ENCODE assay signal across 10 cellular contexts in the genomic region with DNA sequence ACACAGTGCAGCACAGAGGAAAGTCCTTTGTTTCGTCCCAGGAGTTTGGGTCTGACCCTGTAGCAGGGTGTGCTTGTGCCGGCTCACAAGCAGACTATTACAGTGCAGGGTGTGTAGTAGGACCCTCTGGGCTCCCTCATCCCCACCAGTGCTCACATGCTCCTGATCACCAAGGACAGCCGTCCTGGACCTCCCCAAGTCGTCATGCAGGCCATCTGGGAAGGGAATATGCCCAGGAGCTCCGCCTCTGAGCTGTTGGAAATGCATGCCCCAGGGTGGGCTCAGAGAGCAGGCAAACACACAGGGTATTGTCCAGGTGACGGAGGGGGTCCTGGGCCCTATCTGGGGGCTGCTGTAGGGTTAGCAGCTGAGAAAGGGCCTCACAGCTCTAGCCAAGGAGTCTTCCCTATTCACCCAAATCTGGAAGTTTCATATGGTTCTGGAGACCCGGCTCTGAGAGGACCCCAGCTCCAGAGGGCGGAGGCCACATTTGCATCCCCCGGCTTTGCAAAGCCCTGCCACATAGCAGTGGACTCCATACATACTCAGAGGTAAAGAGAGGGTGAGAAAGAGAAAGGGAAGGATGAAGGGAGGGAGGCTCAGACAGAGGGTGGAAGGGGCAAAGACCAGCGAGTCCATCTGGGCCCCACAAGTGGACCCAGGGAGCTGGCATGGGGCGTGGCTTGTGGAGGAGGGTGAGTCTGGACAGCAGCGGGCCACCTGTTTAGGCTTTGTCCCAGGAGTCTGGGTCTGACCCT. TPM values are rescaled to one million over a fixed set of nuclear protein-coding genes. Genes with fewer than 3 reads are reported as not detected.
DNase-seq lines count a peak whose midpoint lies in the region; ATAC-seq, FAIRE-seq and TF ChIP-seq lines count a peak whose summit lies in the region.
"Had no signal": no experiment of that assay in that cellular context is flagged by ENCODE, and none has a peak within 500 bp of the region (broad histone marks: within the 10 kb centered on the region; RNA-seq: fewer than 3 reads in every experiment).

No MANE protein-coding gene starts in this region.

- H3K9me3 ChIP-seq in CD8-positive, alpha-beta memory T cell (ENCODE audit: low read length): no peaks in the 10 kb centered on the region
- no peaks in the 10 kb centered on the region for H3K9me3 ChIP-seq in KOPT-K1 (ENCODE audit: insufficient read depth, low read length, poor library complexity, severe bottlenecking)
- no peaks in the 10 kb centered on the region for H3K9me3 ChIP-seq in GM12878 (replicated peaks; ENCODE audit: control insufficient read depth, insufficient read depth, low read length)
- H3K9me3 ChIP-seq in osteoblast (ENCODE audit: low read depth, low read length): no peaks in the 10 kb centered on the region
- no peaks in the 10 kb centered on the region for H3K9me3 ChIP-seq in MG63

- no peak for TF ChIP-seq RAD21 in GM12878 (IDR thresholded peaks at IDR 0.05; ENCODE audit: insufficient read depth, low read depth, low read length)

- peaks cover 40 to 63% (median 52%) of the 10 kb centered on the region in 3 donors for H3K4me1 Mint-ChIP-seq in CD8-positive, alpha-beta memory T cell

- intact Hi-C loops in GM12878 (cut with micrococcal nuclease; ENCODE audit: unreplicated experiment): loop anchor here (1.0 to 10.0 kb wide), 5 partner anchors 63 to 607 kb away; partner anchors contain the start of gene ZNF839

- H3K4me1 ChIP-seq in CD8-positive, alpha-beta memory T cell (ENCODE audit: insufficient read depth, low read length): peaks cover 39% of the 10 kb centered on the region
- H3K4me1 ChIP-seq in GM12878 (ENCODE audit: control insufficient read depth, insufficient read depth, low read length) (peaks cover 14% of the 10 kb centered on the region), osteoblast (ENCODE audit: insufficient read depth, low read length) (peaks cover 3% of the 10 kb centered on the region)

- TF ChIP-seq CTCF in GM12878 (IDR thresholded peaks at IDR 0.05 in 2 of 3, conservative IDR thresholded peaks at IDR 0.05 in 1 of 3; ENCODE audit: control insufficient read depth in 2 of 3, extremely low read depth in 1 of 3, insufficient read depth in 1 of 3, low read depth in 3 of 3, low read length in 3 of 3) (no peak), osteoblast (IDR thresholded peaks at IDR 0.05; ENCODE audit: extremely low read depth, low read depth, low read length) (no peak)

- no peaks in the 10 kb centered on the region for H4K20me1 ChIP-seq in GM12878 (ENCODE audit: control insufficient read depth, insufficient read depth)
- H4K20me1 ChIP-seq in osteoblast (ENCODE audit: insufficient read depth, low read length): no peaks in the 10 kb centered on the region

- POLR2A ChIA-PET in CD8-positive, alpha-beta memory T cell (lab: Charles Lee): interaction anchor here (1.0 to 3.2 kb wide), 9 partner anchors 14 to 256 kb away, joined by 3 to 25 read pairs (median 6); partner anchors contain the start of gene DYNC1H1
- POLR2A ChIA-PET in GM12878 (lab: Charles Lee): no interaction called here

- TF ChIP-seq POLR2A in GM12878 (IDR thresholded peaks at IDR 0.05; ENCODE audit: low read depth, low read length): no peak
- no peak for TF ChIP-seq POLR2A in GM12892 (IDR thresholded peaks at IDR 0.05; ENCODE audit: low read depth, low read length)

- RAD21 ChIA-PET in GM12878 (lab: Charles Lee; ENCODE audit: unreplicated experiment): interaction anchor here (0.5 to 3.6 kb wide), 13 partner anchors 13 to 390 kb away, joined by 3 to 17 read pairs (median 4); no protein-coding TSS in a partner anchor

- no peaks in the 10 kb centered on the region for H3K27me3 Mint-ChIP-seq in CD8-positive, alpha-beta memory T cell

- TF ChIP-seq EP300 in GM12878 (IDR thresholded peaks at IDR 0.05; ENCODE audit: borderline replicate concordance in 1 of 2, control insufficient read depth in 1 of 2, low read depth in 2 of 2, low read length in 2 of 2): no peak

- H3K79me2 ChIP-seq in GM12878 (ENCODE audit: control insufficient read depth, insufficient read depth, low read length): no peaks in the 10 kb centered on the region
- no peaks in the 10 kb centered on the region for H3K79me2 ChIP-seq in osteoblast (ENCODE audit: insufficient read depth, low read length)

- ATAC-seq in GM12878: no peak

- H3K9me3 Mint-ChIP-seq in CD8-positive, alpha-beta memory T cell: no peaks in the 10 kb centered on the region
- H3K9me3 Mint-ChIP-seq: dendritic cell treated with granulocyte-macrophage colony-stimulating factor and Interleukin-4, amounts not matched to agents 40 ng/mL and 50 ng/mL, for 4 days had no signal

- no peaks in the 10 kb centered on the region for H3K27me3 ChIP-seq in CD8-positive, alpha-beta memory T cell (ENCODE audit: insufficient read depth, low read length, poor library complexity, severe bottlenecking)
- H3K27me3 ChIP-seq in GM12878 (replicated peaks in 1 of 2; ENCODE audit: control insufficient read depth in 2 of 2, insufficient read depth in 2 of 2, low read length in 1 of 2) (no peaks in the 10 kb centered on the region; a peak in 2 of 4 replicates), osteoblast (ENCODE audit: insufficient read depth, low read length) (peaks cover 29% of the 10 kb centered on the region), MG63 (no peaks in the 10 kb centered on the region)

- FAIRE-seq in GM12878 (lab: Jason Lieb, UNC) (no peak), GM12892 (lab: Jason Lieb, UNC) (no peak)

- CTCF ChIA-PET in CD8-positive, alpha-beta memory T cell (lab: Charles Lee): interaction anchor here (0.8 to 4.3 kb wide), 25 partner anchors 10 to 607 kb away, joined by 3 to 44 read pairs (median 6); no protein-coding TSS in a partner anchor
- CTCF ChIA-PET in GM12878 (lab: Yijun Ruan, JAX): interaction anchor here (0.9 to 3.2 kb wide), 31 partner anchors 11 to 509 kb away, joined by 3 to 19 read pairs (median 4); partner anchors contain the start of gene DYNC1H1

- SMC1A ChIA-PET in GM12878 (lab: Charles Lee; ENCODE audit: uncharacterized antibody, unreplicated experiment): interaction anchor here (1.0 to 2.8 kb wide), 14 partner anchors 8 to 398 kb away, joined by 3 to 20 read pairs (median 4); no protein-coding TSS in a partner anchor

- 30% methylated on average over 12 of the region's 12 CpGs for WGBS in GM12878 (ENCODE audit: insufficient coverage, insufficient replicate concordance, low lambda C conversion rate, missing lambda C conversion rate)

- peak overlapping the region; percentile 98 for H2AFZ ChIP-seq in GM12878 (ENCODE audit: control insufficient read depth, low read depth, low read length)
- H2AFZ ChIP-seq in osteoblast (ENCODE audit: low read length): no peak overlapping the region

- H3K4me2 ChIP-seq in GM12878 (ENCODE audit: control insufficient read depth, insufficient read depth): peak overlapping the region; percentile 91
- H3K4me2 ChIP-seq in osteoblast (ENCODE audit: insufficient read depth, low read length): peak overlapping the region; percentile 51

- DNase-seq in CD8-positive, alpha-beta memory T cell: no peak
- DNase-seq in GM12878 (ENCODE audit: low read depth, low spot score): no peak
- no peak for DNase-seq in osteoblast (ENCODE audit: insufficient read length, low spot score, missing footprints)
- DNase-seq in GM12892 (ENCODE audit: insufficient read length): no peak
- no peak for DNase-seq in NCI-H748 (lab: John Stamatoyannopoulos, UW; ENCODE audit: unreplicated experiment)
- DNase-seq in MG63: no peak
- no peak for DNase-seq in NCI-H2107 treated with DMSO at 0.1 percent for 48 hours (lab: John Stamatoyannopoulos, UW; ENCODE audit: unreplicated experiment)
- DNase-seq: activated gamma-delta T cell had no signal

- H3K4me3 ChIP-seq in CD8-positive, alpha-beta memory T cell (ENCODE audit: low read length): peak overlapping the region; percentile 24
- H3K4me3 ChIP-seq in GM12878: no peak overlapping the region
- H3K4me3 ChIP-seq in osteoblast (ENCODE audit: insufficient read depth, low read length): no peak overlapping the region
- H3K4me3 ChIP-seq in MG63: no peak overlapping the region

- no peaks in the 10 kb centered on the region for H3K36me3 ChIP-seq in CD8-positive, alpha-beta memory T cell (ENCODE audit: insufficient read depth, low read length)
- H3K36me3 ChIP-seq in KOPT-K1 (ENCODE audit: insufficient read depth, low read length) (no peaks in the 10 kb centered on the region), GM12878 (ENCODE audit: control insufficient read depth in 2 of 2, insufficient read depth in 2 of 2, low read length in 1 of 2) (no peaks in the 10 kb centered on the region), osteoblast (ENCODE audit: insufficient read depth, low read length) (no peaks in the 10 kb centered on the region), MG63 (no peaks in the 10 kb centered on the region)

- BruUV-seq in GM12878 (replicated peaks; lab: Mats Ljungman, UMichigan): no TSS peak

- H3K4me3 Mint-ChIP-seq in CD8-positive, alpha-beta memory T cell: peak overlapping the region in 6 of 7 donors; percentile 47 to 85 (median 69)
- H3K4me3 Mint-ChIP-seq: dendritic cell treated with granulocyte-macrophage colony-stimulating factor and Interleukin-4, amounts not matched to agents 40 ng/mL and 50 ng/mL, for 4 days had no signal

- no peak overlapping the region for H3K27ac ChIP-seq in CD8-positive, alpha-beta memory T cell (ENCODE audit: low read depth, low read length)
- peak overlapping the region; percentile 51 for H3K27ac ChIP-seq in KOPT-K1 (ENCODE audit: low read depth, low read length, poor library complexity, severe bottlenecking)
- H3K27ac ChIP-seq in GM12878 (ENCODE audit: control insufficient read depth, insufficient read depth): no peak overlapping the region
- no peak overlapping the region for H3K27ac ChIP-seq in osteoblast (ENCODE audit: low read depth, low read length)

- H3K36me3 Mint-ChIP-seq in CD8-positive, alpha-beta memory T cell: no peaks in the 10 kb centered on the region

- in situ Hi-C loops in GM12878 (cut with MboI): no loop called here

- peak overlapping the region; percentile 65 to 97 (median 92) for H3K27ac Mint-ChIP-seq in CD8-positive, alpha-beta memory T cell

- no peak overlapping the region for H3K9ac ChIP-seq in GM12878 (ENCODE audit: control insufficient read depth, insufficient read depth, low read length)

RNA-seq across cellular contexts. Expression of gene PPP2R5C, which starts 53.5 kb away (rescaled TPM):
- total RNA-seq in CD8-positive, alpha-beta memory T cell: 100 to 1,000 TPM; 278 to 307 TPM
- 342 TPM for polyA plus RNA-seq in CD8-positive, alpha-beta memory T cell
- 233 and 280 TPM in 2 replicates for total RNA-seq in GM12878 (2013; cell fraction: nucleolus; rRNA removed)
- total RNA-seq in GM12878 (2014; rRNA removed): 106 and 118 TPM in 2 replicates
- total RNA-seq in GM12878 (2014; rRNA removed; fragmentation: Illumina TruSeq; extraction: Trizol): 133 and 135 TPM in 2 replicates
- total RNA-seq in GM12878 (2021): 141 and 144 TPM in 2 replicates
- polyA plus RNA-seq in GM12878 (2011; ENCODE audit: low read depth): 130 TPM
- 132 and 194 TPM in 2 replicates for polyA plus RNA-seq in GM12878 (2011; rRNA removed)
- 61.5 and 81.4 TPM in 2 replicates for polyA plus RNA-seq in GM12878 (2011; cell fraction: cytosol; rRNA removed)
- polyA plus RNA-seq in GM12878 (2011; cell fraction: nucleus; rRNA removed): 66.5 and 68.6 TPM in 2 replicates
- 92.9 and 105 TPM in 2 replicates for polyA plus RNA-seq in GM12878 (2012)
- 145 and 187 TPM in 2 replicates for polyA plus RNA-seq in GM12878 (2014; fragmentation: Illumina TruSeq; extraction: Trizol)
- polyA plus RNA-seq in GM12878 (2014; fragmentation: Nextera tagmentation; extraction: Ambion mirVana): 100 to 1,000 TPM; 190 to 199 TPM
- 93.1 and 111 TPM in 2 replicates for polyA plus RNA-seq in GM12878 (2014; rRNA removed)
- polyA plus RNA-seq in GM12878 (2016; fragmentation: Nextera tagmentation; extraction: Ambion mirVana): 100 to 1,000 TPM; 167 to 168 TPM
- 135 and 229 TPM in 2 replicates for polyA minus RNA-seq in GM12878 (2011; rRNA and poly(A)+ RNA removed)
- polyA minus RNA-seq in GM12878 (2011; cell fraction: cytosol; rRNA and poly(A)+ RNA removed): 53.3 and 71.7 TPM in 2 replicates
- 71.0 and 107 TPM in 2 replicates for polyA minus RNA-seq in GM12878 (2011; cell fraction: nucleus; rRNA and poly(A)+ RNA removed)
- total RNA-seq in osteoblast: 101 and 111 TPM in 2 replicates
- polyA plus RNA-seq in GM12892 (2012; ENCODE audit: missing spikeins): 106 TPM
- total RNA-seq in MG63 (2014; rRNA removed; shearing (Covaris generic); ENCODE audit: low replicate concordance): 53.3 and 72.1 TPM in 2 replicates
